In genomic region chr18:54224379-54225014, GRCh38 we compare ENCODE assay signal across 8 cellular contexts. TPM values are rescaled to one million over a fixed set of nuclear protein-coding genes. Genes with fewer than 3 reads are reported as not detected.
A peak's percentile ranks its signal among the peaks of the same experiment; 100 is the strongest.
DNase-seq lines count a peak whose midpoint lies in the region; FAIRE-seq and TF ChIP-seq lines count a peak whose summit lies in the region.

TSS of gene MBD2 (minus strand) at chr18:54224669. CDS start at chr18:54224559, 110 bp downstream.

- H3K27ac Mint-ChIP-seq in neural crest cell (ENCODE audit: unreplicated experiment), result peak within 1 kb of the TSS; percentile 78

- TF ChIP-seq CTCF in MM.1S (IDR thresholded peaks at IDR 0.05; ENCODE audit: low read length), result peak; percentile 36
- TF ChIP-seq CTCF in fibroblast of villous mesenchyme (IDR thresholded peaks at IDR 0.05; ENCODE audit: insufficient read depth, low read depth, low read length), result peak; percentile 12
- no peak for TF ChIP-seq CTCF in neural crest cell (conservative IDR thresholded peaks at IDR 0.05)

- H3K79me2 ChIP-seq in MM.1S (ENCODE audit: low read length), result peaks cover 42% of the 10 kb centered on the region

- peak; percentile 89 for FAIRE-seq in G401.6 (lab: Jason Lieb, UNC)

- H3K27ac ChIP-seq in MM.1S (ENCODE audit: low read length) (peak within 1 kb of the TSS; percentile 73), stomach smooth muscle (ENCODE audit: low read length) (no peak within 1 kb of the TSS)

- peak within 1 kb of the TSS; percentile 94 for H3K4me3 Mint-ChIP-seq in neural crest cell

- H3K9me2 ChIP-seq in MM.1S (replicated peaks; ENCODE audit: insufficient read depth, low read length), result no peaks in the 10 kb centered on the region

- peak within 1 kb of the TSS; percentile 99 for H2AFZ ChIP-seq in MM.1S (ENCODE audit: low read length)

- H3K27me3 Mint-ChIP-seq in neural crest cell (ENCODE audit: low read depth), result no peaks in the 10 kb centered on the region

- H3K9me3 Mint-ChIP-seq in neural crest cell, result no peaks in the 10 kb centered on the region

- peaks cover 21% of the 10 kb centered on the region for H3F3A ChIP-seq in MM.1S (ENCODE audit: insufficient read depth, low read length)

- no peaks in the 10 kb centered on the region for H3K27me3 ChIP-seq in HAP-1 (ENCODE audit: low read depth)
- no peaks in the 10 kb centered on the region for H3K27me3 ChIP-seq in MM.1S (replicated peaks; ENCODE audit: insufficient read depth, low read length)
- H3K27me3 ChIP-seq in stomach smooth muscle (ENCODE audit: control insufficient read depth in 1 of 2, insufficient read depth in 2 of 2, low read length in 2 of 2), result no peaks in the 10 kb centered on the region

- peaks cover 36% of the 10 kb centered on the region for H3K4me1 Mint-ChIP-seq in neural crest cell

- H3K36me3 Mint-ChIP-seq in neural crest cell (ENCODE audit: low read depth), result no peaks in the 10 kb centered on the region

- in situ Hi-C loops in HAP-1 (cut with MboI; ENCODE audit: low sequenced_read_pairs), result no loop called here

- H3K9ac ChIP-seq in MM.1S (ENCODE audit: low read length) (peak within 1 kb of the TSS; percentile 56), stomach smooth muscle (ENCODE audit: low read length in 2 of 2) (peak within 1 kb of the TSS; percentile 52)

- peak within 1 kb of the TSS; percentile 93 for H3K4me2 ChIP-seq in MM.1S (ENCODE audit: low read depth, low read length)

- H3K36me3 ChIP-seq in HAP-1 (replicated peaks) (peaks cover 5% of the 10 kb centered on the region), MM.1S (replicated peaks; ENCODE audit: insufficient read depth, low read length) (no peaks in the 10 kb centered on the region), stomach smooth muscle (ENCODE audit: control insufficient read depth in 2 of 2, insufficient read depth in 2 of 2, low read length in 2 of 2) (no peaks in the 10 kb centered on the region)

- H3K4me1 ChIP-seq in HAP-1 (peaks cover 15% of the 10 kb centered on the region), MM.1S (ENCODE audit: low read length) (peaks cover 27% of the 10 kb centered on the region), stomach smooth muscle (ENCODE audit: control insufficient read depth, insufficient read depth, low read length) (peaks cover 4% of the 10 kb centered on the region)

- H4K20me1 ChIP-seq in MM.1S (ENCODE audit: insufficient read depth, low read length), result no peaks in the 10 kb centered on the region

- H3K9me3 ChIP-seq in HAP-1 (no peaks in the 10 kb centered on the region), MM.1S (replicated peaks; ENCODE audit: insufficient read depth, low read length) (no peaks in the 10 kb centered on the region), stomach smooth muscle (ENCODE audit: control insufficient read depth in 2 of 2, low read length in 2 of 2) (no peaks in the 10 kb centered on the region)

- peak; percentile 88 to 95 for DNase-seq in HAP-1 (ENCODE audit: low spot score in 2 of 2)
- DNase-seq in MM.1S, result peak; percentile 96
- DNase-seq in SIG-M5 (lab: John Stamatoyannopoulos, UW), result peak; percentile 57
- peak; percentile 92 for DNase-seq in activated gamma-delta T cell treated with Interleukin-2 at 50 U/mL for 16 hours
- DNase-seq in fibroblast of villous mesenchyme (ENCODE audit: low read depth), result peak; percentile 95
- peak; percentile 88 for DNase-seq in neural crest cell (ENCODE audit: low read depth, low spot score)

- peak within 1 kb of the TSS; percentile 42 for H3K4me3 ChIP-seq in HAP-1
- H3K4me3 ChIP-seq in MM.1S (ENCODE audit: low read length), result peak within 1 kb of the TSS; percentile 69
- H3K4me3 ChIP-seq in fibroblast of villous mesenchyme (ENCODE audit: low read depth, low read length), result peak within 1 kb of the TSS; percentile 76
- H3K4me3 ChIP-seq in stomach smooth muscle (ENCODE audit: low read length in 2 of 2), result peak within 1 kb of the TSS; percentile 74 to 77

RNA-seq across cellular contexts. Expression of gene MBD2, which starts in this region (rescaled TPM):
- total RNA-seq in fibroblast of villous mesenchyme (24.5 and 35.8 TPM in 2 replicates), neural crest cell (36.2 TPM in 2 replicates)
